13 cellular contexts compared by ENCODE assay signal in genomic region chr3:73719877-73720276, GRCh38.
DNase-seq lines count a peak whose midpoint lies in the region; ATAC-seq and TF ChIP-seq lines count a peak whose summit lies in the region.
"Had no signal": no experiment of that assay in that cellular context is flagged by ENCODE, and none has a peak within 500 bp of the region (broad histone marks: within the 10 kb centered on the region; RNA-seq: fewer than 3 reads in every experiment).

No MANE protein-coding gene starts in this region.

- H3K36me3 Mint-ChIP-seq in GM23338 (ENCODE audit: low read depth), result no peaks in the 10 kb centered on the region
- H3K36me3 Mint-ChIP-seq: activated naive CD8-positive, alpha-beta T cell had no signal

- H4K20me1 ChIP-seq in GM23338 (replicated peaks; ENCODE audit: insufficient read depth) (no peaks in the 10 kb centered on the region), smooth muscle cell (ENCODE audit: low read depth) (no peaks in the 10 kb centered on the region)

- no peak for TF ChIP-seq CTCF in GM23338 (conservative IDR thresholded peaks at IDR 0.05; ENCODE audit: low read depth in 2 of 2)
- TF ChIP-seq CTCF in choroid plexus epithelial cell (conservative IDR thresholded peaks at IDR 0.05; ENCODE audit: low read depth, low read length), result no peak
- no peak for TF ChIP-seq CTCF in smooth muscle cell (IDR thresholded peaks at IDR 0.05; ENCODE audit: borderline replicate concordance, insufficient read depth, poor library complexity, severe bottlenecking)

- H3K27me3 ChIP-seq in GM23338 (ENCODE audit: insufficient read depth), result no peaks in the 10 kb centered on the region
- H3K27me3 ChIP-seq in smooth muscle cell (ENCODE audit: low read depth), result no peaks in the 10 kb centered on the region

- no peaks in the 10 kb centered on the region for H3K9me3 ChIP-seq in mesodermal cell (ENCODE audit: control insufficient read depth, low read length)
- H3K9me3 ChIP-seq in smooth muscle cell (replicated peaks; ENCODE audit: low read depth), result no peaks in the 10 kb centered on the region

- H3K79me2 ChIP-seq in GM23338 (replicated peaks; ENCODE audit: insufficient read depth) (no peaks in the 10 kb centered on the region), smooth muscle cell (ENCODE audit: low read depth) (no peaks in the 10 kb centered on the region)

- no peaks in the 10 kb centered on the region for H3K9me3 Mint-ChIP-seq in GM23338
- H3K9me3 Mint-ChIP-seq: activated CD4-positive, alpha-beta memory T cell treated with anti-CD3 and anti-CD28 coated beads, Interleukin-2, amount 10 ng/mL, durations not matched to agents 7 days and 5 days had no signal

- peak overlapping the region; percentile 46 for H3K9ac ChIP-seq in smooth muscle cell (ENCODE audit: low read depth)
- H3K9ac ChIP-seq: KMS-11 had no signal

- no peaks in the 10 kb centered on the region for H3F3A ChIP-seq in GM23338 (replicated peaks; ENCODE audit: low read depth)
- peaks cover 5% of the 10 kb centered on the region for H3F3A ChIP-seq in smooth muscle cell (ENCODE audit: low read depth)

- WGBS in mesodermal cell (ENCODE audit: insufficient coverage in 2 of 2), 2 experiments, result 87 to 91% methylated on average over 5 to 6 of the region's 6 CpGs
- 26% methylated on average over 6 of the region's 6 CpGs for WGBS in smooth muscle cell (ENCODE audit: low lambda C conversion rate)

- no peaks in the 10 kb centered on the region for H3K27me3 Mint-ChIP-seq in GM23338 (ENCODE audit: insufficient read depth, low read depth, poor library complexity)
- H3K27me3 Mint-ChIP-seq: activated CD4-positive, alpha-beta memory T cell treated with anti-CD3 and anti-CD28 coated beads, Interleukin-2, amount 10 ng/mL, durations not matched to agents 7 days and 5 days had no signal

- H3K4me1 Mint-ChIP-seq in GM23338, result no peaks in the 10 kb centered on the region
- H3K4me1 Mint-ChIP-seq: activated CD4-positive, alpha-beta memory T cell treated with anti-CD3 and anti-CD28 coated beads, Interleukin-2, amount 10 ng/mL, durations not matched to agents 7 days and 5 days had no signal

- H3K4me1 ChIP-seq in GM23338 (ENCODE audit: insufficient read depth) (no peaks in the 10 kb centered on the region), mesodermal cell (ENCODE audit: control insufficient read depth, insufficient read depth, low read length, poor library complexity, severe bottlenecking) (no peaks in the 10 kb centered on the region), smooth muscle cell (ENCODE audit: low read depth) (peaks cover 17% of the 10 kb centered on the region)

- H3K4me3 ChIP-seq in GM23338 (no peak overlapping the region), choroid plexus epithelial cell (ENCODE audit: low read depth, low read length) (peak overlapping the region; percentile 20), mesodermal cell (ENCODE audit: extremely low read depth, insufficient read depth, low read length, poor library complexity, severe bottlenecking) (no peak overlapping the region), smooth muscle cell (peak overlapping the region; percentile 16)

- DNase-seq in GM23338 (ENCODE audit: low spot score) (no peak), choroid plexus epithelial cell (ENCODE audit: low read depth) (peak; percentile 75), smooth muscle cell (lab: John Stamatoyannopoulos, UW; ENCODE audit: unreplicated experiment) (no peak), SK-N-DZ (ENCODE audit: low spot score) (no peak), SHP77 (lab: John Stamatoyannopoulos, UW) (no peak)
- no peak for DNase-seq in stimulated activated CD4-positive, alpha-beta T cell treated with anti-CD3 and anti-CD28 coated beads, Interleukin-15, amount 100 ng/mL, for 24 hours
- DNase-seq: activated CD4-positive, alpha-beta memory T cell treated with anti-CD3 and anti-CD28 coated beads, Interleukin-2, amount 10 ng/mL, durations not matched to agents 7 days and 5 days; T-helper 2 cell had no signal

- H3K9me2 ChIP-seq in GM23338 (ENCODE audit: insufficient read depth), result peaks cover 9% of the 10 kb centered on the region; the same call in 1 of the 2 replicates

- H3K36me3 ChIP-seq in GM23338 (ENCODE audit: insufficient read depth), result no peaks in the 10 kb centered on the region
- no peaks in the 10 kb centered on the region for H3K36me3 ChIP-seq in mesodermal cell (ENCODE audit: control insufficient read depth, insufficient read depth, low read length)
- no peaks in the 10 kb centered on the region for H3K36me3 ChIP-seq in smooth muscle cell (ENCODE audit: low read depth)

- H3K4me3 Mint-ChIP-seq in GM23338, result no peak overlapping the region
- H3K4me3 Mint-ChIP-seq: activated CD4-positive, alpha-beta memory T cell treated with anti-CD3 and anti-CD28 coated beads, Interleukin-2, amount 10 ng/mL, durations not matched to agents 7 days and 5 days; activated naive CD8-positive, alpha-beta T cell had no signal

- peak overlapping the region; percentile 7; the same call in 1 of the 2 replicates for H3K27ac Mint-ChIP-seq in GM23338
- H3K27ac Mint-ChIP-seq: activated CD4-positive, alpha-beta memory T cell treated with anti-CD3 and anti-CD28 coated beads, Interleukin-2, amount 10 ng/mL, durations not matched to agents 7 days and 5 days; activated naive CD8-positive, alpha-beta T cell had no signal

- H2AFZ ChIP-seq in GM23338, result peak overlapping the region; percentile 94
- H2AFZ ChIP-seq in smooth muscle cell (ENCODE audit: low read depth), result peak overlapping the region; percentile 96

- ATAC-seq in GM23338, result no peak
- no peak for ATAC-seq in HG02938 (IDR thresholded peaks at IDR 0.05; ENCODE audit: unreplicated experiment)

- H3K27ac ChIP-seq in GM23338 (ENCODE audit: low read depth) (no peak overlapping the region), mesodermal cell (ENCODE audit: low read depth, low read length, severe bottlenecking) (peak overlapping the region; percentile 24), smooth muscle cell (ENCODE audit: low read depth) (peak overlapping the region; percentile 86)
- H3K27ac ChIP-seq: C4-2B, KMS-11 had no signal

- H3K4me2 ChIP-seq in GM23338, result no peak overlapping the region
- H3K4me2 ChIP-seq in smooth muscle cell, result peak overlapping the region; percentile 69
- H3K4me2 ChIP-seq: KMS-11 had no signal

TF ChIP-seq in GM23338, 12 proteins besides CTCF, POLR2A, EP300 and RAD21 (continues in another document):
- TF ChIP-seq CREB1 (CRISPR knock-in tag; IDR thresholded peaks at IDR 0.05; ENCODE audit: low read depth) (no peak), ZNF114 (CRISPR knock-in tag; IDR thresholded peaks at IDR 0.05) (no peak), ZNF331 (CRISPR knock-in tag; IDR thresholded peaks at IDR 0.05; ENCODE audit: low read depth) (no peak), JUNB (IDR thresholded peaks at IDR 0.05; ENCODE audit: unreplicated experiment) (no peak), STAT1 (IDR thresholded peaks at IDR 0.05; ENCODE audit: unreplicated experiment) (no peak), NANOG (IDR thresholded peaks at IDR 0.05; ENCODE audit: borderline replicate concordance) (no peak), POLR2AphosphoS5 (IDR thresholded peaks at IDR 0.05; ENCODE audit: low read depth) (no peak), EZH2phosphoT487 (IDR thresholded peaks at IDR 0.05; ENCODE audit: unreplicated experiment) (no peak), EZH2 (IDR thresholded peaks at IDR 0.05; ENCODE audit: low read depth, unreplicated experiment) (no peak), ETS1 (IDR thresholded peaks at IDR 0.05) (no peak), REST (IDR thresholded peaks at IDR 0.05; ENCODE audit: unreplicated experiment) (no peak)

Comparison
In these comparisons a context has a peak if more than half of its experiments do, and no peak if none do; other contexts are left out.
1. H3K4me3 ChIP-seq: peak in choroid plexus epithelial cell (single experiment) and smooth muscle cell (single experiment); none in GM23338 (single experiment) and mesodermal cell (single experiment).